8 cellular contexts compared by ENCODE assay signal in genomic region chr3:49428697-49429100, GRCh38. TPM values are rescaled to one million over a fixed set of nuclear protein-coding genes. Genes with fewer than 3 reads are reported as not detected.
DNase-seq lines count a peak whose midpoint lies in the region; ATAC-seq and TF ChIP-seq lines count a peak whose summit lies in the region.

No MANE protein-coding gene starts in this region.

- H3K9me3 ChIP-seq in BLaER1 (no peaks in the 10 kb centered on the region), left lung (no peaks in the 10 kb centered on the region), tibial nerve (no peaks in the 10 kb centered on the region)

- H3K4me2 ChIP-seq in BLaER1, result peak overlapping the region; percentile 92

- intact Hi-C loops in left lung (cut with DNase I), result no loop called here
- intact Hi-C loops in sciatic nerve (cut with DNase I), result no loop called here

- DNase-seq in astrocyte of the cerebellum (ENCODE audit: low read depth) (no peak), left lung (no peak), tibial nerve (ENCODE audit: low spot score in 2 of 2) (no peak), sciatic nerve (ENCODE audit: low spot score) (no peak)
- DNase-seq in stimulated activated CD4-positive, alpha-beta T cell treated with anti-CD3 and anti-CD28 coated beads, Interleukin-2, amount 100 ng/mL, for 48 hours, result no peak
- no peak for DNase-seq in activated CD8-positive, alpha-beta memory T cell treated with anti-CD3 and anti-CD28 coated beads, Interleukin-2, amount 50 U/mL, for 4 hours

- 8 to 10% methylated on average over 13 of the region's 13 CpGs for WGBS in tibial nerve, 2 donors

- H3K27me3 ChIP-seq in BLaER1 (no peaks in the 10 kb centered on the region), left lung (no peaks in the 10 kb centered on the region), tibial nerve (no peaks in the 10 kb centered on the region)

- H3K27ac ChIP-seq in BLaER1 (peak overlapping the region; percentile 92), left lung (peak overlapping the region; percentile 92 to 95), tibial nerve (peak overlapping the region; percentile 73 to 94 (median 88))

- H3K4me3 ChIP-seq in BLaER1, result peak overlapping the region; percentile 69
- peak overlapping the region; percentile 65 for H3K4me3 ChIP-seq in astrocyte of the cerebellum (ENCODE audit: low read depth, low read length)
- peak overlapping the region; percentile 75 to 77 for H3K4me3 ChIP-seq in left lung
- H3K4me3 ChIP-seq in tibial nerve, result peak overlapping the region; percentile 45 to 93 (median 70)

- H3K4me1 ChIP-seq in BLaER1 (peaks cover 46% of the 10 kb centered on the region), left lung (peaks cover 0 to 14% of the 10 kb centered on the region in 2 donors), tibial nerve (peaks cover 0 to 14% (median 6%) of the 10 kb centered on the region in 4 donors)

- peak overlapping the region; percentile 83 for H3K9ac ChIP-seq in BLaER1

- TF ChIP-seq POLR2A in tibial nerve (IDR thresholded peaks at IDR 0.05), result no peak

- H3K36me3 ChIP-seq in BLaER1, result peaks cover 17% of the 10 kb centered on the region
- H3K36me3 ChIP-seq in left lung, result peaks cover 0 to 21% of the 10 kb centered on the region in 2 donors
- peaks cover 0 to 26% (median 0%) of the 10 kb centered on the region in 3 donors for H3K36me3 ChIP-seq in tibial nerve

- ATAC-seq in HG02763 (IDR thresholded peaks at IDR 0.05; ENCODE audit: unreplicated experiment), result peak; percentile 15
- ATAC-seq in left lung, result peak; percentile 21
- ATAC-seq in sciatic nerve, result no peak

- in situ Hi-C loops in astrocyte of the cerebellum (cut with HindIII; ENCODE audit: low sequenced_read_pairs), result no loop called here

- TF ChIP-seq CTCF in astrocyte of the cerebellum (IDR thresholded peaks at IDR 0.05; ENCODE audit: low read depth, low read length, missing control alignments), result no peak
- no peak for TF ChIP-seq CTCF in left lung (IDR thresholded peaks at IDR 0.05)
- no peak for TF ChIP-seq CTCF in tibial nerve (IDR thresholded peaks at IDR 0.05)

- no peaks in the 10 kb centered on the region for H4K20me1 ChIP-seq in BLaER1

- TF ChIP-seq EP300 in tibial nerve (IDR thresholded peaks at IDR 0.05), result no peak

RNA-seq across cellular contexts. Expression of gene NICN1, which starts 0.4 kb away (rescaled TPM):
- total RNA-seq in left lung (10 to 100 TPM; 17.1 to 23.4 TPM), tibial nerve (10 to 100 TPM in 1 of 4 donors, 1 to 10 TPM in 2, not detected in 1; 2.1 to 14.7 (median 7.7) TPM), sciatic nerve (23.4 TPM)

RNA-seq across cellular contexts. Expression of gene AMT, which starts 6.4 kb away (rescaled TPM):
- total RNA-seq in left lung, result 1 to 10 TPM; 5.9 to 8.8 TPM
- total RNA-seq in tibial nerve, result 10 to 100 TPM in 2 of 4 donors, 1 to 10 TPM in 2; 7.0 to 20.8 (median 9.5) TPM
- 12.4 TPM for total RNA-seq in sciatic nerve

RNA-seq across cellular contexts. Expression of gene TCTA, which starts 16.5 kb away (rescaled TPM):
- total RNA-seq in left lung (10 to 100 TPM; 37.2 to 41.5 TPM), tibial nerve (10 to 100 TPM; 24.6 to 52.9 (median 30.1) TPM), sciatic nerve (28.5 TPM)

RNA-seq across cellular contexts. Expression of gene RHOA, which starts 16.9 kb away (rescaled TPM):
- total RNA-seq in left lung (100 to 1,000 TPM; 480 to 625 TPM), tibial nerve (100 to 1,000 TPM; 532 to 825 (median 698) TPM), sciatic nerve (485 TPM)

RNA-seq across cellular contexts. Expression of gene DAG1, which starts 41.4 kb away (rescaled TPM):
- total RNA-seq in left lung, result 100 to 1,000 TPM in 1 of 2 donors, 10 to 100 TPM in 1; 87.9 to 116 TPM
- 100 to 1,000 TPM; 113 to 142 (median 126) TPM for total RNA-seq in tibial nerve
- 165 TPM for total RNA-seq in sciatic nerve
